8 cellular contexts compared by ENCODE assay signal in the genomic region with DNA sequence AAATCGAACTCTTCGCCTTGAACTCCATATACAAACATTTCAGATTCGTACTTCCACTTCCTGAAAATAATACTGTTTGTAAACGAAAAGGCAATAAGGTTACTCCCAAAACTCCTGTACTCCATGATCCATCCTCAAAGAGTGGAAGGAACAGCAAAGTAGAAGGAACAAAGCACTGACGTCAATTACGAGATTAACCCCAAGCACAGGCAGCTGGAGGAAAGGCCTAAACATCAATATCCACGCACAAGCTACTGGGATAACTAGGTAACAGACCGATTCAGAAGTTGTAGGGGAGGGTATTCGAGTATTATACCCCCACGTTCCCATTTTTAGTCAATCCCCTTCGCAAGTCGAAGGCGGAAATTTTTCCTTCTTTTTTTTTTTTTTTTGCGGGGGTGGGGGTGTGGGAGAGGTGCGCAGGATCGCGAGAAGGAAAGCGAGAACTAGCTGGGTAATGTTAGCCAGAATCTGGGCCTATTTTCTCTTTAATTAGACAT. TPM values are rescaled to one million over a fixed set of nuclear protein-coding genes. Genes with fewer than 3 reads are reported as not detected.
A peak's percentile ranks its signal among the peaks of the same experiment; 100 is the strongest.
DNase-seq lines count a peak whose midpoint lies in the region; ATAC-seq and TF ChIP-seq lines count a peak whose summit lies in the region.

No MANE protein-coding gene starts in this region.

- in situ Hi-C loops in ACHN (cut with HindIII; ENCODE audit: low pct_ligation_motif_present, low pct_unique_long_range_greater_than_20kb, low sequenced_read_pairs), result no loop called here

- no peaks in the 10 kb centered on the region for H3K9me3 Mint-ChIP-seq in activated CD4-positive, alpha-beta T cell treated with anti-CD3 and anti-CD28 coated beads, Interleukin-2, amount 10 ng/mL, durations not matched to agents 7 days and 5 days
- no peaks in the 10 kb centered on the region for H3K9me3 Mint-ChIP-seq in natural killer cell

- peak overlapping the region; percentile 99 for H3K27ac Mint-ChIP-seq in activated CD4-positive, alpha-beta T cell treated with anti-CD3 and anti-CD28 coated beads, Interleukin-2, amount 10 ng/mL, durations not matched to agents 7 days and 5 days
- H3K27ac Mint-ChIP-seq in natural killer cell, result peak overlapping the region; percentile 90 to 93

- H3K4me1 Mint-ChIP-seq in activated CD4-positive, alpha-beta T cell treated with anti-CD3 and anti-CD28 coated beads, Interleukin-2, amount 10 ng/mL, durations not matched to agents 7 days and 5 days, result peaks cover 23% of the 10 kb centered on the region
- peaks cover 35 to 40% of the 10 kb centered on the region in 2 donors for H3K4me1 Mint-ChIP-seq in natural killer cell

- POLR2A ChIA-PET in GM10248 (lab: Yijun Ruan, JAX), result interaction anchor here (0.6 to 1.9 kb wide), 6 partner anchors 12 to 89 kb away, joined by 3 to 14 read pairs (median 4); a partner anchor contains a TSS
- POLR2A ChIA-PET in activated CD4-positive, alpha-beta T cell treated with anti-CD3 and anti-CD28 coated beads, Interleukin-2, amount 10 ng/mL, durations not matched to agents 7 days and 5 days (lab: Charles Lee), result interaction anchor here (0.6 to 0.7 kb wide), 2 partner anchors 22 to 89 kb away, joined by 4 to 10 read pairs; a partner anchor contains a TSS

- peak; percentile 61 for DNase-seq in ACHN
- DNase-seq in GM10248 (ENCODE audit: extremely low spot score), result peak; percentile 38
- DNase-seq in NCI-H2196 treated with DMSO at 0.1 percent for 48 hours (lab: John Stamatoyannopoulos, UW; ENCODE audit: unreplicated experiment), result peak; percentile 26
- DNase-seq in activated CD4-positive, alpha-beta T cell treated with anti-CD3 and anti-CD28 coated beads, Interleukin-2, amount 10 ng/mL, durations not matched to agents 7 days and 5 days, result peak; percentile 29
- peak; percentile 83 for DNase-seq in fibroblast of pulmonary artery (ENCODE audit: low read depth)
- no peak for DNase-seq in natural killer cell

- peak overlapping the region; percentile 95 for H3K4me3 Mint-ChIP-seq in activated CD4-positive, alpha-beta T cell treated with anti-CD3 and anti-CD28 coated beads, Interleukin-2, amount 10 ng/mL, durations not matched to agents 7 days and 5 days
- peak overlapping the region; percentile 97 for H3K4me3 Mint-ChIP-seq in natural killer cell

- no peaks in the 10 kb centered on the region for H3K27me3 Mint-ChIP-seq in activated CD4-positive, alpha-beta T cell treated with anti-CD3 and anti-CD28 coated beads, Interleukin-2, amount 10 ng/mL, durations not matched to agents 7 days and 5 days
- H3K27me3 Mint-ChIP-seq in natural killer cell (ENCODE audit: low read depth in 2 of 2), result no peaks in the 10 kb centered on the region

- intact Hi-C loops in natural killer cell (cut with micrococcal nuclease), result no loop called here

- ATAC-seq in natural killer cell, result no peak
- no peak for ATAC-seq in HG03378 (IDR thresholded peaks at IDR 0.05; ENCODE audit: unreplicated experiment)
- no peak for ATAC-seq in HG03135 (IDR thresholded peaks at IDR 0.05; ENCODE audit: unreplicated experiment)

- TF ChIP-seq CTCF in GM10248 (IDR thresholded peaks at IDR 0.05; ENCODE audit: control extremely low read depth, extremely low read depth, low read depth, missing control alignments) (no peak), fibroblast of pulmonary artery (IDR thresholded peaks at IDR 0.05; ENCODE audit: low read length, missing control alignments) (no peak), natural killer cell (IDR thresholded peaks at IDR 0.05) (no peak)

- H3K36me3 Mint-ChIP-seq in activated CD4-positive, alpha-beta T cell treated with anti-CD3 and anti-CD28 coated beads, Interleukin-2, amount 10 ng/mL, durations not matched to agents 7 days and 5 days (ENCODE audit: low read depth), result peaks cover 19% of the 10 kb centered on the region
- H3K36me3 Mint-ChIP-seq in natural killer cell, result no peaks in the 10 kb centered on the region

- CTCF ChIA-PET in GM10248 (lab: Yijun Ruan, JAX), result interaction anchor here (1.1 to 1.3 kb wide), 2 partner anchors 19 to 70 kb away, joined by 4 read pairs; no protein-coding TSS in a partner anchor
- CTCF ChIA-PET in activated CD4-positive, alpha-beta T cell treated with anti-CD3 and anti-CD28 coated beads, Interleukin-2, amount 10 ng/mL, durations not matched to agents 7 days and 5 days (lab: Charles Lee), result interaction anchor here (0.6 to 1.7 kb wide), 4 partner anchors 8 to 88 kb away, joined by 3 to 4 read pairs (median 4); no protein-coding TSS in a partner anchor

- H3K4me3 ChIP-seq in fibroblast of pulmonary artery (replicated peaks; ENCODE audit: low read depth, low read length), result peak overlapping the region; percentile 95

RNA-seq across cellular contexts. Expression of a gene that starts 1.0 kb away (rescaled TPM):
- total RNA-seq in activated CD4-positive, alpha-beta T cell treated with anti-CD3 and anti-CD28 coated beads, Interleukin-2, amount 10 ng/mL, durations not matched to agents 7 days and 5 days, result 10 to 100 TPM; 33.9 to 40.0 TPM
- total RNA-seq in natural killer cell, result 10 to 100 TPM; 87.5 to 98.1 (median 90.8) TPM
